23 cellular contexts compared by ENCODE assay signal in the genomic region with DNA sequence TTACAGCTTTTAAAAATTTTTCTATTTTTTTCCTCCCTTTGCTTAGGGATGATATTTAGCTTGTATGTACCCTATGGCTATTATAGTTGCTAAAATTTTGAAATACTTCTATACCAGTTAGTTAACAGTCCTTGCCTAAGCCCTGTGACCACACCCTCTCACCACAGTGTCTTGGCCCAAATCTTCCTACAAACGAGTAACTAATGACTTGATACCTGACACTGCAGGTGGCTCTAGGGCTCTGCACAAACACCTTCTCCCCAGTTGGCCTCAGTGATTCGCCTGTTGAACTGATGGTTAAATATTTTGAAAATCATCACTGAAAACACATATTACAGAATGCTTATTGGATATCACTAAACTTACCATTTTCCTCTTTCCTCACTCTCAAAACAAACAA.
"Had no signal": no experiment of that assay in that cellular context is flagged by ENCODE, and none has a peak within 500 bp of the region (broad histone marks: within the 10 kb centered on the region; RNA-seq: fewer than 3 reads in every experiment).

No MANE protein-coding gene starts in this region.

- H3K36me3 ChIP-seq: esophagus muscularis mucosa, gastrocnemius medialis, heart right ventricle, spleen, tibial nerve, upper lobe of right lung, vagina had no signal

- H3K4me1 Mint-ChIP-seq: naive B cell; nephron progenitor cell; stimulated activated naive B cell treated with anti-CD40 and anti-IgM and Interleukin-4, amounts not matched to agents 10 μg/mL and 1 μg/mL and 100 μg/mL, for 72 hours; stimulated activated naive CD8-positive, alpha-beta T cell treated with anti-CD3 and anti-CD28 coated beads, Interleukin-15, amount 100 ng/mL, for 72 hours had no signal

- H3K27ac Mint-ChIP-seq: naive B cell; stimulated activated naive B cell treated with anti-CD40 and anti-IgM and Interleukin-4, amounts not matched to agents 10 μg/mL and 1 μg/mL and 100 μg/mL, for 72 hours; stimulated activated naive CD8-positive, alpha-beta T cell treated with anti-CD3 and anti-CD28 coated beads, Interleukin-15, amount 100 ng/mL, for 72 hours had no signal

- H3K36me3 Mint-ChIP-seq: naive B cell; stimulated activated naive B cell treated with anti-CD40 and anti-IgM and Interleukin-4, amounts not matched to agents 10 μg/mL and 1 μg/mL and 100 μg/mL, for 72 hours had no signal

- H3K4me3 ChIP-seq: esophagus muscularis mucosa, gastrocnemius medialis, heart right ventricle, lung, spleen, testis, tibial nerve, upper lobe of right lung, vagina had no signal

- H3K27me3 ChIP-seq: esophagus muscularis mucosa, gastrocnemius medialis, heart right ventricle, spleen, testis, tibial nerve, upper lobe of right lung, vagina had no signal

- DNase-seq: effector memory CD4-positive, alpha-beta T cell; gastrocnemius medialis; heart right ventricle; hypothalamus; left colon; left ventricle myocardium superior; mesenchymal stem cell; naive B cell; nephron progenitor cell; posterior cingulate gyrus; spleen; stimulated activated CD4-positive, alpha-beta T cell treated with anti-CD3 and anti-CD28 coated beads, Interleukin-15, amount 100 ng/mL, for 24 hours; stimulated activated CD4-positive, alpha-beta T cell treated with anti-CD3 and anti-CD28 coated beads, Interleukin-1b, Interleukin-23, amount 100 ng/mL, for 48 hours; stimulated activated CD4-positive, alpha-beta T cell treated with anti-CD3 and anti-CD28 coated beads, Interleukin-4, amount 100 ng/mL, for 4 hours; stimulated activated naive B cell treated with anti-CD40 and anti-IgM and Interleukin-4, amounts not matched to agents 10 μg/mL and 1 μg/mL and 100 μg/mL, for 72 hours; stimulated activated naive CD8-positive, alpha-beta T cell treated with anti-CD3 and anti-CD28 coated beads, Interleukin-15, amount 100 ng/mL, for 72 hours; testis; upper lobe of right lung had no signal

- H3K9me3 ChIP-seq: gastrocnemius medialis, testis, upper lobe of right lung, vagina had no signal

- H3K4me1 ChIP-seq: gastrocnemius medialis, heart right ventricle, spleen, testis, tibial nerve, upper lobe of right lung, vagina had no signal

- H3K27me3 Mint-ChIP-seq: naive B cell; stimulated activated naive B cell treated with anti-CD40 and anti-IgM and Interleukin-4, amounts not matched to agents 10 μg/mL and 1 μg/mL and 100 μg/mL, for 72 hours; stimulated activated naive CD8-positive, alpha-beta T cell treated with anti-CD3 and anti-CD28 coated beads, Interleukin-15, amount 100 ng/mL, for 72 hours had no signal

- H3K27ac ChIP-seq: epithelial cell of prostate, esophagus muscularis mucosa, gastrocnemius medialis, heart right ventricle, spleen, testis, tibial nerve, upper lobe of right lung, vagina had no signal

- H3K4me3 Mint-ChIP-seq: naive B cell; stimulated activated naive B cell treated with anti-CD40 and anti-IgM and Interleukin-4, amounts not matched to agents 10 μg/mL and 1 μg/mL and 100 μg/mL, for 72 hours; stimulated activated naive CD8-positive, alpha-beta T cell treated with anti-CD3 and anti-CD28 coated beads, Interleukin-15, amount 100 ng/mL, for 72 hours had no signal
